ENCODE assay signal across 8 cellular contexts in genomic region chr1:109984190-109984455, GRCh38. TPM values are rescaled to one million over a fixed set of nuclear protein-coding genes. Genes with fewer than 3 reads are reported as not detected.
DNase-seq lines count a peak whose midpoint lies in the region; ATAC-seq and TF ChIP-seq lines count a peak whose summit lies in the region.

No MANE protein-coding gene starts in this region.

- peaks cover 32% of the 10 kb centered on the region for H3K4me1 Mint-ChIP-seq in activated naive CD4-positive, alpha-beta T cell treated with anti-CD3 and anti-CD28 coated beads, Interleukin-2, amount 10 ng/mL, durations not matched to agents 7 days and 5 days

- H3K27ac Mint-ChIP-seq in activated naive CD4-positive, alpha-beta T cell treated with anti-CD3 and anti-CD28 coated beads, Interleukin-2, amount 10 ng/mL, durations not matched to agents 7 days and 5 days, result no peak overlapping the region

- peaks cover 19% of the 10 kb centered on the region for H3K27me3 Mint-ChIP-seq in activated naive CD4-positive, alpha-beta T cell treated with anti-CD3 and anti-CD28 coated beads, Interleukin-2, amount 10 ng/mL, durations not matched to agents 7 days and 5 days

- TF ChIP-seq POLR2A in right lobe of liver (IDR thresholded peaks at IDR 0.05) (no peak), vagina (IDR thresholded peaks at IDR 0.05) (no peak)

- CTCF ChIA-PET in activated naive CD4-positive, alpha-beta T cell treated with anti-CD3 and anti-CD28 coated beads, Interleukin-2, amount 10 ng/mL, durations not matched to agents 7 days and 5 days (lab: Charles Lee), result interaction anchor here (0.6 to 13.6 kb wide), 47 partner anchors 9 to 444 kb away, joined by 3 to 613 read pairs (median 7); partner anchors contain the start of genes EPS8L3, GNAI3, GPR61 and STRIP1

- peak overlapping the region in 1 of 3 donors; percentile 77 for H3K4me3 ChIP-seq in right lobe of liver
- H3K4me3 ChIP-seq in vagina, result peak overlapping the region in 1 of 2 donors; percentile 91

- H3K27me3 ChIP-seq in right lobe of liver (no peaks in the 10 kb centered on the region), vagina (no peaks in the 10 kb centered on the region)

- H3K9me3 ChIP-seq in right lobe of liver, result no peaks in the 10 kb centered on the region
- H3K9me3 ChIP-seq in vagina, result no peaks in the 10 kb centered on the region

- peaks cover 10% of the 10 kb centered on the region for H3K36me3 Mint-ChIP-seq in activated naive CD4-positive, alpha-beta T cell treated with anti-CD3 and anti-CD28 coated beads, Interleukin-2, amount 10 ng/mL, durations not matched to agents 7 days and 5 days

- H3K4me3 Mint-ChIP-seq in activated naive CD4-positive, alpha-beta T cell treated with anti-CD3 and anti-CD28 coated beads, Interleukin-2, amount 10 ng/mL, durations not matched to agents 7 days and 5 days, result peak overlapping the region; percentile 90

- H3K27ac ChIP-seq in right lobe of liver, result peak overlapping the region in 2 of 3 donors; percentile 62 to 64
- H3K27ac ChIP-seq in vagina, result peak overlapping the region; percentile 97

- no CpG with 5 or more reads among the region's 7 CpGs for WGBS in right lobe of liver (ENCODE audit: insufficient coverage, low coverage, low lambda C conversion rate, missing lambda C conversion rate)

- H3K4me1 ChIP-seq in right lobe of liver (peaks cover 0 to 68% (median 23%) of the 10 kb centered on the region in 4 donors), vagina (peaks cover 77% of the 10 kb centered on the region)

- no peak for DNase-seq in activated naive CD4-positive, alpha-beta T cell treated with anti-CD3 and anti-CD28 coated beads, Interleukin-2, amount 10 ng/mL, durations not matched to agents 7 days and 5 days
- DNase-seq in activated naive CD4-positive, alpha-beta T cell treated with Interleukin-2 at 50 U/mL for 16 hours, result no peak
- DNase-seq in amniotic epithelial cell (ENCODE audit: low read depth), result peak; percentile 53
- no peak for DNase-seq in right lobe of liver
- peak in 1 of 2 donors; percentile 96 for DNase-seq in vagina (ENCODE audit: extremely low spot score in 2 of 2)
- no peak for DNase-seq in ecto neural progenitor cell (ENCODE audit: low spot score)
- no peak for DNase-seq in GM19240 (ENCODE audit: insufficient read length, low spot score)

- ATAC-seq in right lobe of liver (peak in 3 of 4 donors; percentile 2 to 3 (median 3)), GM21786 (IDR thresholded peaks at IDR 0.05; ENCODE audit: unreplicated experiment) (no peak)

- H3K36me3 ChIP-seq in right lobe of liver (no peaks in the 10 kb centered on the region), vagina (no peaks in the 10 kb centered on the region)

- intact Hi-C loops in right lobe of liver (cut with DNase I) (loop anchor here (5.0 kb wide), 1 partner anchor 207 kb away; no protein-coding TSS in a partner anchor), vagina (cut with DNase I) (loop anchor here (2.0 to 10.0 kb wide), 4 partner anchors 72 to 349 kb away; partner anchors contain the start of gene CSF1)

- H3K9me3 Mint-ChIP-seq in activated naive CD4-positive, alpha-beta T cell treated with anti-CD3 and anti-CD28 coated beads, Interleukin-2, amount 10 ng/mL, durations not matched to agents 7 days and 5 days, result no peaks in the 10 kb centered on the region

- no peak for TF ChIP-seq CTCF in right lobe of liver (IDR thresholded peaks at IDR 0.05)
- TF ChIP-seq CTCF in vagina (IDR thresholded peaks at IDR 0.05), result no peak

RNA-seq across cellular contexts. Expression of gene AHCYL1, which starts 0.4 kb away (rescaled TPM):
- total RNA-seq in right lobe of liver, result 10 to 100 TPM; 51.4 to 77.5 (median 56.0) TPM
- total RNA-seq in vagina, result 75.6 TPM

RNA-seq across cellular contexts. Expression of gene STRIP1, which starts 50.3 kb away (rescaled TPM):
- 10 to 100 TPM in 5 of 6 experiments, 1 to 10 TPM in 1; 9.9 to 15.5 (median 12.4) TPM for total RNA-seq in right lobe of liver
- 40.8 TPM for total RNA-seq in vagina
